Comparison of ENCODE assay signal across 26 cellular contexts in genomic region chr14:58026967-58027366, GRCh38.
"Had no signal": no experiment of that assay in that cellular context is flagged by ENCODE, and none has a peak within 500 bp of the region (broad histone marks: within the 10 kb centered on the region; RNA-seq: fewer than 3 reads in every experiment).

No MANE protein-coding gene starts in this region.

- H3K27me3 ChIP-seq: dorsolateral prefrontal cortex, uterus had no signal

- H3K27ac ChIP-seq: coronary artery, dorsolateral prefrontal cortex, skin epidermis, thoracic aorta, uterus had no signal

- H3K4me1 ChIP-seq: uterus had no signal

- H3K4me3 ChIP-seq: coronary artery, dorsolateral prefrontal cortex, lung, mucosa of descending colon, skin epidermis, thoracic aorta, uterus had no signal

- DNase-seq: activated CD4-positive, alpha-beta T cell treated with anti-CD3 and anti-CD28 coated beads for 36 hours; activated CD4-positive, CD25-positive, alpha-beta regulatory T cell; activated CD8-positive, alpha-beta memory T cell treated with anti-CD3 and anti-CD28 coated beads, Interleukin-2, amount 10 ng/mL, durations not matched to agents 7 days and 5 days; activated CD8-positive, alpha-beta T cell treated with anti-CD3 and anti-CD28 coated beads, Interleukin-2, amount 10 ng/mL, durations not matched to agents 7 days and 5 days; activated naive CD4-positive, alpha-beta T cell; activated T-cell treated with anti-CD3 and anti-CD28 coated beads, Interleukin-2, amount 50 U/mL, for 72 hours; cerebellar nuclear complex; dorsolateral prefrontal cortex; effector memory CD4-positive, alpha-beta T cell; head of caudate nucleus; hippocampal formation; kidney; mucosa of descending colon; stimulated activated CD4-positive, alpha-beta T cell treated with anti-CD3 and anti-CD28 coated beads, Interleukin-4, amount 100 ng/mL, for 24 hours; T-helper 1 cell; trophoblast cell; uterus had no signal

- H3K36me3 ChIP-seq: thoracic aorta, uterus had no signal

- FAIRE-seq: kidney had no signal

- H3K9me3 ChIP-seq: mucosa of descending colon, thoracic aorta, uterus had no signal

- ATAC-seq: activated CD4-positive, alpha-beta T cell treated with anti-CD3 and anti-CD28 coated beads for 36 hours; activated CD8-positive, alpha-beta memory T cell treated with anti-CD3 and anti-CD28 coated beads, Interleukin-2, amount 10 ng/mL, durations not matched to agents 7 days and 5 days; activated CD8-positive, alpha-beta T cell treated with anti-CD3 and anti-CD28 coated beads, Interleukin-2, amount 10 ng/mL, durations not matched to agents 7 days and 5 days; activated naive CD4-positive, alpha-beta T cell treated with anti-CD3 and anti-CD28 coated beads, Interleukin-2, amount 50 U/mL, for 72 hours; activated T-cell treated with anti-CD3 and anti-CD28 coated beads, Interleukin-2, amount 50 U/mL, for 72 hours; left lobe of liver; mucosa of descending colon; natural killer cell treated with Interleukin-12 subunit alpha and Interleukin-12 subunit beta and Interleukin-15 and Interleukin-18, amount 100 ng/mL, for 72 hours; sciatic nerve; stimulated activated effector memory CD8-positive, alpha-beta T cell treated with anti-CD3 and anti-CD28 coated beads, Interleukin-12 subunit alpha, Interleukin-12 subunit beta, amount 100 ng/mL, for 72 hours had no signal
